Comparison of ENCODE assay signal across 13 cellular contexts in genomic region chr1:63326106-63326472, GRCh38. TPM values are rescaled to one million over a fixed set of nuclear protein-coding genes. Genes with fewer than 3 reads are reported as not detected.
DNase-seq lines count a peak whose midpoint lies in the region; ATAC-seq and TF ChIP-seq lines count a peak whose summit lies in the region.
"Had no signal": no experiment of that assay in that cellular context is flagged by ENCODE, and none has a peak within 500 bp of the region (broad histone marks: within the 10 kb centered on the region; RNA-seq: fewer than 3 reads in every experiment).

No MANE protein-coding gene starts in this region.

- H3K4me3 Mint-ChIP-seq in activated CD4-positive, alpha-beta T cell treated with anti-CD3 and anti-CD28 coated beads, Interleukin-2, amount 10 ng/mL, durations not matched to agents 24 days and 14 days = peak overlapping the region; percentile 19
- H3K4me3 Mint-ChIP-seq in H9 = peak overlapping the region; percentile 81 to 96
- H3K4me3 Mint-ChIP-seq in nephron progenitor cell = peak overlapping the region; percentile 47

- no peak overlapping the region for H2BK20ac ChIP-seq in H9 (ENCODE audit: low read depth, low read length, poor library complexity, severe bottlenecking)

- DNase-seq in activated CD4-positive, alpha-beta T cell treated with anti-CD3 and anti-CD28 coated beads, Interleukin-2, amount 10 ng/mL, durations not matched to agents 24 days and 14 days = no peak
- no peak for DNase-seq in activated CD4-positive, alpha-beta T cell treated with anti-CD3 and anti-CD28 coated beads, Interleukin-2, amount 50 U/mL, for 4 hours
- DNase-seq in H9 = peak; percentile 57
- peak; percentile 63 for DNase-seq in ecto neural progenitor cell (ENCODE audit: low spot score)
- peak; percentile 30 for DNase-seq in nephron progenitor cell
- DNase-seq in putamen (ENCODE audit: low spot score) = no peak
- DNase-seq: NCI-H510A, Peyer's patch, spleen had no signal

- no peak overlapping the region for H3K9ac ChIP-seq in H9 (ENCODE audit: extremely low read depth, insufficient read length, low read length)

- no peak overlapping the region for H4K8ac ChIP-seq in H9 (replicated peaks; ENCODE audit: insufficient read length, low read depth, low read length)

- peaks cover 32% of the 10 kb centered on the region for H3K4me1 Mint-ChIP-seq in activated CD4-positive, alpha-beta T cell treated with anti-CD3 and anti-CD28 coated beads, Interleukin-2, amount 10 ng/mL, durations not matched to agents 24 days and 14 days
- H3K4me1 Mint-ChIP-seq in H9 (peaks cover 53 to 62% of the 10 kb centered on the region in 2 experiments), nephron progenitor cell (peaks cover 27% of the 10 kb centered on the region)

- no peak overlapping the region for H2AFZ ChIP-seq in H9 (ENCODE audit: low read length)

- H2AK5ac ChIP-seq in H9 (ENCODE audit: insufficient read length, low read length) = no peak overlapping the region

- H3K4ac ChIP-seq in H9 (ENCODE audit: low read depth, low read length) = no peak overlapping the region

- H3K56ac ChIP-seq in H9 (ENCODE audit: insufficient read length, low read depth, low read length) = no peak overlapping the region

- H3K18ac ChIP-seq in H9 (ENCODE audit: insufficient read length, low read depth, low read length) = no peak overlapping the region

- peaks cover 11% of the 10 kb centered on the region for H3K36me3 Mint-ChIP-seq in activated CD4-positive, alpha-beta T cell treated with anti-CD3 and anti-CD28 coated beads, Interleukin-2, amount 10 ng/mL, durations not matched to agents 24 days and 14 days (ENCODE audit: low read depth)
- peaks cover 0 to 3% (median 0%) of the 10 kb centered on the region in 3 experiments; a peak in 3 of 7 replicates for H3K36me3 Mint-ChIP-seq in H9 (ENCODE audit: insufficient read depth in 1 of 3, low read depth in 3 of 3)
- no peaks in the 10 kb centered on the region for H3K36me3 Mint-ChIP-seq in nephron progenitor cell (ENCODE audit: low read depth)

- H3K9me3 Mint-ChIP-seq in activated CD4-positive, alpha-beta T cell treated with anti-CD3 and anti-CD28 coated beads, Interleukin-2, amount 10 ng/mL, durations not matched to agents 24 days and 14 days = peaks cover 15% of the 10 kb centered on the region
- H3K9me3 Mint-ChIP-seq in H9 = peaks cover 0 to 2% of the 10 kb centered on the region in 2 experiments; a peak in 3 of 5 replicates
- peaks cover 3% of the 10 kb centered on the region for H3K9me3 Mint-ChIP-seq in nephron progenitor cell

- no peak overlapping the region for H3K14ac ChIP-seq in H9 (ENCODE audit: insufficient read depth, low read length)

- intact Hi-C loops in activated CD4-positive, alpha-beta T cell treated with anti-CD3 and anti-CD28 coated beads, Interleukin-2, amount 10 ng/mL, durations not matched to agents 24 days and 14 days (cut with micrococcal nuclease) = loop anchor here (2.0 to 10.0 kb wide), 3 partner anchors 196 to 481 kb away; partner anchors contain the start of genes EFCAB7 and ITGB3BP

- ATAC-seq in HG02870 (IDR thresholded peaks at IDR 0.05; ENCODE audit: unreplicated experiment) (no peak), HG02642 (IDR thresholded peaks at IDR 0.05; ENCODE audit: poor library complexity, unreplicated experiment) (no peak)

- no peaks in the 10 kb centered on the region; the same call in 1 of the 2 replicates for H3K79me2 ChIP-seq in H9 (ENCODE audit: insufficient read depth, low read length)

- no peak overlapping the region for H2BK5ac ChIP-seq in H9 (ENCODE audit: insufficient read length, low read length)

- no peak overlapping the region for H4K91ac ChIP-seq in H9 (ENCODE audit: insufficient read length, low read depth, low read length)

- H3K23ac ChIP-seq in H9 (ENCODE audit: insufficient read length, low read depth, low read length) = no peak overlapping the region

- H3K79me1 ChIP-seq in H9 (ENCODE audit: insufficient read depth, low read depth, low read length, poor library complexity, severe bottlenecking) = no peaks in the 10 kb centered on the region

- peaks cover 12% of the 10 kb centered on the region; the same call in 1 of the 2 replicates for H3K27me3 ChIP-seq in H9 (ENCODE audit: insufficient read depth, low read length)

- H2BK12ac ChIP-seq in H9 (ENCODE audit: insufficient read length, low read depth, low read length) = no peak overlapping the region

- no peak; the same call in 2 of the 3 replicates for TF ChIP-seq CTCF in H9 (conservative IDR thresholded peaks at IDR 0.05)
- no peak for TF ChIP-seq CTCF in nephron progenitor cell (IDR thresholded peaks at IDR 0.05)

- H3K27ac ChIP-seq in H9 (ENCODE audit: insufficient read length, low read depth, low read length) = no peak overlapping the region
- H3K27ac ChIP-seq: epithelial cell of prostate, Peyer's patch, spleen had no signal

- peaks cover 14% of the 10 kb centered on the region; the same call in 1 of the 2 replicates for H3K4me1 ChIP-seq in H9 (ENCODE audit: insufficient read depth, low read length)

- no peak overlapping the region for H3T11ph ChIP-seq in H9 (ENCODE audit: low read length)

- no peak overlapping the region for H2BK15ac ChIP-seq in H9 (ENCODE audit: low read depth, low read length)

- H2BK120ac ChIP-seq in H9 (ENCODE audit: low read depth, low read length, poor library complexity, severe bottlenecking) = no peak overlapping the region

- H4K20me1 ChIP-seq in H9 (ENCODE audit: control insufficient read depth, insufficient read depth, insufficient read length) = no peaks in the 10 kb centered on the region

- peaks cover 71% of the 10 kb centered on the region for H3K27me3 Mint-ChIP-seq in activated CD4-positive, alpha-beta T cell treated with anti-CD3 and anti-CD28 coated beads, Interleukin-2, amount 10 ng/mL, durations not matched to agents 24 days and 14 days
- H3K27me3 Mint-ChIP-seq in H9 (ENCODE audit: low read depth) (peaks cover 83% of the 10 kb centered on the region), nephron progenitor cell (ENCODE audit: low read depth, poor library complexity) (peaks cover 95% of the 10 kb centered on the region)

- H3K27ac Mint-ChIP-seq in activated CD4-positive, alpha-beta T cell treated with anti-CD3 and anti-CD28 coated beads, Interleukin-2, amount 10 ng/mL, durations not matched to agents 24 days and 14 days = peak overlapping the region; percentile 6
- H3K27ac Mint-ChIP-seq in H9 (peak overlapping the region in 1 of 3 experiments; percentile 89; a peak in 2 of 7 replicates), nephron progenitor cell (no peak overlapping the region)

- WGBS in H9 (ENCODE audit: extremely low coverage, insufficient read length, low lambda C conversion rate) = no CpG with 5 or more reads among the region's 20 CpGs

- no peak overlapping the region for H4K5ac ChIP-seq in H9 (ENCODE audit: insufficient read length, low read depth, low read length)

- no peaks in the 10 kb centered on the region for H3K9me3 ChIP-seq in H9 (ENCODE audit: control insufficient read depth, low read depth, low read length)

- peaks cover 56% of the 10 kb centered on the region for H3K23me2 ChIP-seq in H9 (ENCODE audit: insufficient read length, low read depth, low read length, poor library complexity, severe bottlenecking)

- peak overlapping the region; percentile 83 for H3K4me2 ChIP-seq in H9 (ENCODE audit: insufficient read depth, insufficient read length, low read length)

RNA-seq across cellular contexts. Expression of gene FOXD3, which starts 3.7 kb away (rescaled TPM):
- not detected in 2 replicates for total RNA-seq in activated CD4-positive, alpha-beta T cell treated with anti-CD3 and anti-CD28 coated beads, Interleukin-2, amount 10 ng/mL, durations not matched to agents 24 days and 14 days
- total RNA-seq in H9 (2021) = 25.8 and 26.1 TPM in 2 replicates
- total RNA-seq: Peyer's patch, temporal lobe had no signal

RNA-seq across cellular contexts. Expression of gene ALG6, which starts 41.3 kb away (rescaled TPM):
- 24.5 and 27.7 TPM in 2 replicates for total RNA-seq in activated CD4-positive, alpha-beta T cell treated with anti-CD3 and anti-CD28 coated beads, Interleukin-2, amount 10 ng/mL, durations not matched to agents 24 days and 14 days
- total RNA-seq in H9 (2021) = 21.4 and 21.9 TPM in 2 replicates

Comparison
In these comparisons a context has a peak if more than half of its experiments do, and no peak if none do; other contexts are left out.
1. DNase-seq: peak in H9 (single experiment), ecto neural progenitor cell (single experiment) and nephron progenitor cell (single experiment); none in activated CD4-positive, alpha-beta T cell treated with anti-CD3 and anti-CD28 coated beads, Interleukin-2, amount 10 ng/mL, durations not matched to agents 24 days and 14 days (single experiment), activated CD4-positive, alpha-beta T cell treated with anti-CD3 and anti-CD28 coated beads, Interleukin-2, amount 50 U/mL, for 4 hours (0 of 2) and putamen (single experiment).
2. H3K4me3 Mint-ChIP-seq: peak in every context shown above with its lines; median percentile 88 in H9; 47 in nephron progenitor cell; 19 in activated CD4-positive, alpha-beta T cell treated with anti-CD3 and anti-CD28 coated beads, Interleukin-2, amount 10 ng/mL, durations not matched to agents 24 days and 14 days.
3. RNA of gene FOXD3, which starts 3.7 kb away (total RNA-seq): 25.8 to 26.1 TPM in H9; not detected in activated CD4-positive, alpha-beta T cell treated with anti-CD3 and anti-CD28 coated beads, Interleukin-2, amount 10 ng/mL, durations not matched to agents 24 days and 14 days; every median in the first group is over 10 times any median in the second.